ENCODE assay signal across 28 cellular contexts in the genomic region with DNA sequence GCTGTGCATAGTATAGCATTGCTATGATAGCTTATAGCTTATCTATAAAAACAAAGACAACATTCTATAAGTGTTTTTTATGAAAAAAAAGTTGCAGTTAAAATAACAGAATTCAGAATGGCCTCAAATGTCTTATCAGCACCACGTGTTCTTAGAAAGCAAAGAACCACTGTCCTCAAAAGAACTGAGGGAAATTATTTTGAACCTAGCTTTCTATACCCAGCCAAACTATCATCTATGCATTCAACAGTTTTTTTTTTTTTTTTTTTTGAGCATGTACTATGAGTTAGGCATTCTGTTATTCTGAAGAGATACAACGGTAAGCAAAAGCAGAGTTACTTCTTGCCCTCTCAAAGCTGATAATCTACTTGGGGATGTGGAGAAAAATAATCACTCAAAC.
"Had no signal": no experiment of that assay in that cellular context is flagged by ENCODE, and none has a peak within 500 bp of the region (broad histone marks: within the 10 kb centered on the region; RNA-seq: fewer than 3 reads in every experiment).

No MANE protein-coding gene starts in this region.

- H3K36me3 ChIP-seq: neural progenitor cell, ovary, spleen, suprapubic skin, tibial artery, transverse colon, upper lobe of right lung, uterus had no signal

- H3K9ac ChIP-seq: neural progenitor cell, parathyroid adenoma had no signal

- H3K4me2 ChIP-seq: neural progenitor cell, smooth muscle cell had no signal

- H3K9me3 ChIP-seq: ovary, testis, upper lobe of right lung, uterus had no signal

- H3K27me3 ChIP-seq: neural progenitor cell, ovary, suprapubic skin, testis, tibial artery, upper lobe of right lung, uterus had no signal

- H3K27ac ChIP-seq: neural progenitor cell, ovary, parathyroid adenoma, psoas muscle, skin epidermis, spleen, suprapubic skin, testis, tibial artery, transverse colon, upper lobe of right lung, uterus had no signal

- H3K4me1 ChIP-seq: parathyroid adenoma, psoas muscle, spleen, suprapubic skin, testis, tibial artery, transverse colon, upper lobe of right lung, uterus had no signal

- DNase-seq: natural killer cell; occipital lobe; ovary; posterior cingulate gyrus; psoas muscle; right cardiac atrium; spleen; stimulated activated CD4-positive, alpha-beta T cell treated with anti-CD3 and anti-CD28 coated beads, Interleukin-12 subunit alpha, Interleukin-12 subunit beta, amount 100 ng/mL, for 4 hours; stimulated activated CD4-positive, alpha-beta T cell treated with anti-CD3 and anti-CD28 coated beads, Interleukin-1b, Interleukin-23, amount 100 ng/mL, for 48 hours; stimulated activated CD4-positive, alpha-beta T cell treated with anti-CD3 and anti-CD28 coated beads, Interleukin-4, amount 100 ng/mL, for 1 hour; stimulated activated CD4-positive, alpha-beta T cell treated with anti-CD3 and anti-CD28 coated beads, Interleukin-4, amount 100 ng/mL, for 4 hours; stimulated activated CD8-positive, alpha-beta memory T cell treated with anti-CD3 and anti-CD28 coated beads, Interleukin-4, amount 100 ng/mL, for 48 hours; stimulated activated naive CD4-positive, alpha-beta T cell; stimulated activated naive CD8-positive, alpha-beta T cell treated with anti-CD3 and anti-CD28 coated beads, Interleukin-15, amount 100 ng/mL, for 72 hours; stimulated activated naive CD8-positive, alpha-beta T cell treated with anti-CD3 and anti-CD28 coated beads, Interleukin-15, Interleukin-2, amounts not matched to agents 100 U/mL and 50 U/mL, for 24 hours; substantia nigra; testis; tibial artery; transverse colon; upper lobe of right lung; uterus had no signal

- ATAC-seq: natural killer cell; psoas muscle; right cardiac atrium; sciatic nerve; stimulated activated memory B cell treated with anti-CD40 and anti-IgM and Interleukin-4, amounts not matched to agents 10 μg/mL and 1 μg/mL and 100 μg/mL, for 72 hours; stimulated activated naive CD8-positive, alpha-beta T cell treated with anti-CD3 and anti-CD28 coated beads, Interleukin-15, amount 100 ng/mL, for 72 hours; stimulated activated naive CD8-positive, alpha-beta T cell treated with anti-CD3 and anti-CD28 coated beads, Interleukin-15, Interleukin-2, amounts not matched to agents 100 U/mL and 50 U/mL, for 24 hours; upper lobe of right lung had no signal

- H2AFZ ChIP-seq: neural progenitor cell, parathyroid adenoma had no signal

- H3K4me3 ChIP-seq: neural progenitor cell, ovary, psoas muscle, skin epidermis, smooth muscle cell, spleen, suprapubic skin, testis, tibial artery, transverse colon, upper lobe of right lung, uterus had no signal

- H3K79me2 ChIP-seq: parathyroid adenoma had no signal
